18 cellular contexts compared by ENCODE assay signal in the genomic region with DNA sequence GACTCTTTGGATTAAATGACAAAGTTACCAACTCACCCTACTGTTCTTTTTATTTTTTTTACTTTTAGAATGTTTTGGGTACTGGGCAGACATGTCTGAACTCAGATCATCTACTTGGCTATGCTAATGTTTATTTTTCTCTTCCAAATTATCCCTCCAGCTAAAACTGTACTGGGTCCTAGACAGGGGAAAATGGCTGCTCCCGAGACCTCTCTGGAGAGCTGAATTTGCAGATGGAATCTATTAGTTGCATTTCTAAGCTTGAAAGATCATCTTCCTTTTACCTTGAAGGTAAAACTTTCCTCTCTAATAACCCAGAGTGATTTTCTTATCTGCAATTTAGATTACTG.
DNase-seq lines count a peak whose midpoint lies in the region; ATAC-seq, FAIRE-seq and TF ChIP-seq lines count a peak whose summit lies in the region.
"Had no signal": no experiment of that assay in that cellular context is flagged by ENCODE, and none has a peak within 500 bp of the region (broad histone marks: within the 10 kb centered on the region; RNA-seq: fewer than 3 reads in every experiment).

No MANE protein-coding gene starts in this region.

- no peak overlapping the region for H3K9ac ChIP-seq in SK-N-SH
- no peak overlapping the region for H3K9ac ChIP-seq in adipocyte (ENCODE audit: low read length)
- peak overlapping the region; percentile 17; the same call in 1 of the 2 replicates for H3K9ac ChIP-seq in iPS-20b (ENCODE audit: low read depth, low read length)
- H3K9ac ChIP-seq: BLaER1, GM23248 had no signal

- H3K36me3 ChIP-seq in SK-N-SH (replicated peaks in 1 of 2; ENCODE audit: control insufficient read depth in 1 of 2, insufficient read depth in 2 of 2, low read length in 1 of 2) (no peaks in the 10 kb centered on the region), adipocyte (ENCODE audit: control insufficient read depth, insufficient read depth, low read length, severe bottlenecking) (no peaks in the 10 kb centered on the region), iPS-20b (ENCODE audit: insufficient read depth, low read depth, low read length) (no peaks in the 10 kb centered on the region), vagina (no peaks in the 10 kb centered on the region)
- H3K36me3 ChIP-seq: BLaER1 had no signal

- POLR2A ChIA-PET in SK-N-SH (lab: Yijun Ruan, JAX) = no interaction called here

- H3K4me3 ChIP-seq in SK-N-SH (ENCODE audit: low read depth in 2 of 2, low read length in 1 of 2) (no peak overlapping the region), adipocyte (ENCODE audit: low read length) (peak overlapping the region; percentile 49), iPS-20b (ENCODE audit: low read length) (no peak overlapping the region), vagina (no peak overlapping the region)
- H3K4me3 ChIP-seq: BLaER1, GM23248 had no signal

- H3K4me2 ChIP-seq in SK-N-SH = no peak overlapping the region
- H3K4me2 ChIP-seq: BLaER1 had no signal

- WGBS in SK-N-SH (ENCODE audit: low lambda C conversion rate) = 40% methylated on average over 1 of the region's 1 CpG

- H3K27ac ChIP-seq in SK-N-SH (ENCODE audit: low read depth in 2 of 2, low read length in 1 of 2) (no peak overlapping the region; a peak in 1 of 4 replicates), iPS-20b (ENCODE audit: low read length) (peak overlapping the region; percentile 35), vagina (peak overlapping the region; percentile 20)
- H3K27ac ChIP-seq: BLaER1, GM23248 had no signal

- no peaks in the 10 kb centered on the region for H4K20me1 ChIP-seq in SK-N-SH (ENCODE audit: insufficient read depth)
- H4K20me1 ChIP-seq: BLaER1 had no signal

- H3F3A ChIP-seq in SK-N-SH (replicated peaks; ENCODE audit: insufficient read depth) = no peaks in the 10 kb centered on the region

- peak; percentile 24 for DNase-seq in SK-N-SH
- no peak for DNase-seq in adipocyte (ENCODE audit: low read depth)
- no peak for DNase-seq in vagina (ENCODE audit: extremely low spot score in 2 of 2)
- no peak for DNase-seq in H54 (ENCODE audit: insufficient read length, low spot score)
- no peak for DNase-seq in activated CD8-positive, alpha-beta memory T cell treated with anti-CD3 and anti-CD28 coated beads, Interleukin-2, amount 50 U/mL, for 4 hours
- no peak for DNase-seq in NCI-H82 treated with DMSO at 0.1 percent for 48 hours (lab: John Stamatoyannopoulos, UW; ENCODE audit: unreplicated experiment)
- DNase-seq: CD8-positive, alpha-beta T cell; GF-D8; GM23248; Kasumi-1; NCI-H1105 treated with DMSO at 0.1 percent for 48 hours; NCI-H187; NCI-H226; NCI-H526 treated with DMSO at 0.1 percent for 48 hours had no signal

- no peak for TF ChIP-seq EP300 in SK-N-SH (IDR thresholded peaks at IDR 0.05; ENCODE audit: borderline replicate concordance in 1 of 2, low read depth in 1 of 2, low read length in 1 of 2)

- no peak overlapping the region for H2AFZ ChIP-seq in SK-N-SH (ENCODE audit: low read depth)
- H2AFZ ChIP-seq: GM23248 had no signal

- TF ChIP-seq CTCF in SK-N-SH (IDR thresholded peaks at IDR 0.05) (no peak), vagina (IDR thresholded peaks at IDR 0.05) (no peak)

- ATAC-seq in SK-N-SH treated with all-trans-retinoic acid at 6 μM for 48 hours = no peak
- ATAC-seq: CD8-positive, alpha-beta T cell had no signal

- H3K27me3 ChIP-seq in SK-N-SH (ENCODE audit: insufficient read depth) = no peaks in the 10 kb centered on the region
- H3K27me3 ChIP-seq in adipocyte (replicated peaks; ENCODE audit: control insufficient read depth, insufficient read depth, low read length) = no peaks in the 10 kb centered on the region
- peaks cover 14% of the 10 kb centered on the region; the same call in 1 of the 2 replicates for H3K27me3 ChIP-seq in iPS-20b (ENCODE audit: insufficient read depth, low read length)
- no peaks in the 10 kb centered on the region for H3K27me3 ChIP-seq in vagina
- H3K27me3 ChIP-seq: BLaER1 had no signal

- H3K4me1 ChIP-seq in SK-N-SH (ENCODE audit: control insufficient read depth in 1 of 2, insufficient read depth in 2 of 2, low read depth in 1 of 2, low read length in 1 of 2) (peaks cover 0 to 4% of the 10 kb centered on the region in 2 experiments; a peak in 2 of 4 replicates), adipocyte (ENCODE audit: control insufficient read depth, insufficient read depth, low read length) (peaks cover 16% of the 10 kb centered on the region), iPS-20b (ENCODE audit: insufficient read depth, low read length) (peaks cover 49% of the 10 kb centered on the region), vagina (peaks cover 9% of the 10 kb centered on the region)
- H3K4me1 ChIP-seq: BLaER1 had no signal

- intact Hi-C loops in vagina (cut with DNase I) = no loop called here

- CTCF ChIA-PET in SK-N-SH (lab: Yijun Ruan, JAX) = interaction anchor here (0.6 kb wide), 1 partner anchor 140 kb away, joined by 3 read pairs; no protein-coding TSS in a partner anchor

- TF ChIP-seq POLR2A in vagina (IDR thresholded peaks at IDR 0.05) = no peak
- no peak for TF ChIP-seq POLR2A in H54 (IDR thresholded peaks at IDR 0.05; ENCODE audit: low read depth, low read length)

- no peaks in the 10 kb centered on the region for H3K9me2 ChIP-seq in SK-N-SH

- H3K9me3 ChIP-seq in SK-N-SH = no peaks in the 10 kb centered on the region
- no peaks in the 10 kb centered on the region for H3K9me3 ChIP-seq in adipocyte (ENCODE audit: control insufficient read depth, low read length)
- H3K9me3 ChIP-seq in iPS-20b (ENCODE audit: insufficient read depth, low read depth, low read length) = no peaks in the 10 kb centered on the region
- no peaks in the 10 kb centered on the region for H3K9me3 ChIP-seq in vagina
- H3K9me3 ChIP-seq: BLaER1 had no signal

- TF ChIP-seq RAD21 in SK-N-SH (IDR thresholded peaks at IDR 0.05; ENCODE audit: low read length) = no peak

- no peaks in the 10 kb centered on the region for H3K79me2 ChIP-seq in SK-N-SH (ENCODE audit: insufficient read depth)

- FAIRE-seq in H54 (lab: Jason Lieb, UNC) = no peak
- FAIRE-seq: GM12892 had no signal

TF ChIP-seq in SK-N-SH, 30 proteins besides CTCF, POLR2A, EP300 and RAD21:
- TF ChIP-seq, protein P1, sequence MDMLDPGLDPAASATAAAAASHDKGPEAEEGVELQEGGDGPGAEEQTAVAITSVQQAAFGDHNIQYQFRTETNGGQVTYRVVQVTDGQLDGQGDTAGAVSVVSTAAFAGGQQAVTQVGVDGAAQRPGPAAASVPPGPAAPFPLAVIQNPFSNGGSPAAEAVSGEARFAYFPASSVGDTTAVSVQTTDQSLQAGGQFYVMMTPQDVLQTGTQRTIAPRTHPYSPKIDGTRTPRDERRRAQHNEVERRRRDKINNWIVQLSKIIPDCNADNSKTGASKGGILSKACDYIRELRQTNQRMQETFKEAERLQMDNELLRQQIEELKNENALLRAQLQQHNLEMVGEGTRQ (IDR thresholded peaks at IDR 0.05; ENCODE audit: borderline replicate concordance, low read depth, low read length) = no peak
- 0 out of 2 replicates have a peak, but pooled peaks have one; percentile 26 for TF ChIP-seq GATA2 (CRISPR knock-in tag; IDR thresholded peaks at IDR 0.05)

TF ChIP-seq in SK-N-SH treated with all-trans-retinoic acid at 6 μM for 48 hours, 23 proteins besides CTCF, POLR2A, EP300 and RAD21 (continues in another document):
- TF ChIP-seq SNAI2 (CRISPR knock-in tag; IDR thresholded peaks at IDR 0.05) (no peak), ZFP3 (CRISPR knock-in tag; IDR thresholded peaks at IDR 0.05) (no peak), ZFP30 (CRISPR knock-in tag; IDR thresholded peaks at IDR 0.05) (no peak), OSR1 (CRISPR knock-in tag; IDR thresholded peaks at IDR 0.05) (no peak), ISL1 (CRISPR knock-in tag; IDR thresholded peaks at IDR 0.05) (no peak), ZNF565 (CRISPR knock-in tag; conservative IDR thresholded peaks at IDR 0.05; ENCODE audit: low read depth) (no peak), RARB (CRISPR knock-in tag; IDR thresholded peaks at IDR 0.05) (no peak), CSDC2 (CRISPR knock-in tag; IDR thresholded peaks at IDR 0.05) (no peak), ZNF8 (CRISPR knock-in tag; IDR thresholded peaks at IDR 0.05) (no peak), TCF4 (CRISPR knock-in tag; IDR thresholded peaks at IDR 0.05; ENCODE audit: borderline replicate concordance) (no peak)
- TF ChIP-seq, protein P2, sequence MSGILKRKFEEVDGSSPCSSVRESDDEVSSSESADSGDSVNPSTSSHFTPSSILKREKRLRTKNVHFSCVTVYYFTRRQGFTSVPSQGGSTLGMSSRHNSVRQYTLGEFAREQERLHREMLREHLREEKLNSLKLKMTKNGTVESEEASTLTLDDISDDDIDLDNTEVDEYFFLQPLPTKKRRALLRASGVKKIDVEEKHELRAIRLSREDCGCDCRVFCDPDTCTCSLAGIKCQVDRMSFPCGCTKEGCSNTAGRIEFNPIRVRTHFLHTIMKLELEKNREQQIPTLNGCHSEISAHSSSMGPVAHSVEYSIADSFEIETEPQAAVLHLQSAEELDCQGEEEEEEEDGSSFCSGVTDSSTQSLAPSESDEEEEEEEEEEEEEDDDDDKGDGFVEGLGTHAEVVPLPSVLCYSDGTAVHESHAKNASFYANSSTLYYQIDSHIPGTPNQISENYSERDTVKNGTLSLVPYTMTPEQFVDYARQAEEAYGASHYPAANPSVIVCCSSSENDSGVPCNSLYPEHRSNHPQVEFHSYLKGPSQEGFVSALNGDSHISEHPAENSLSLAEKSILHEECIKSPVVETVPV (CRISPR knock-in tag; IDR thresholded peaks at IDR 0.05) = no peak
- TF ChIP-seq, protein P3, sequence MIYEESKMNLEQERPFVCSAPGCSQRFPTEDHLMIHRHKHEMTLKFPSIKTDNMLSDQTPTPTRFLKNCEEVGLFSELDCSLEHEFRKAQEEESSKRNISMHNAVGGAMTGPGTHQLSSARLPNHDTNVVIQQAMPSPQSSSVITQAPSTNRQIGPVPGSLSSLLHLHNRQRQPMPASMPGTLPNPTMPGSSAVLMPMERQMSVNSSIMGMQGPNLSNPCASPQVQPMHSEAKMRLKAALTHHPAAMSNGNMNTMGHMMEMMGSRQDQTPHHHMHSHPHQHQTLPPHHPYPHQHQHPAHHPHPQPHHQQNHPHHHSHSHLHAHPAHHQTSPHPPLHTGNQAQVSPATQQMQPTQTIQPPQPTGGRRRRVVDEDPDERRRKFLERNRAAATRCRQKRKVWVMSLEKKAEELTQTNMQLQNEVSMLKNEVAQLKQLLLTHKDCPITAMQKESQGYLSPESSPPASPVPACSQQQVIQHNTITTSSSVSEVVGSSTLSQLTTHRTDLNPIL (CRISPR knock-in tag; IDR thresholded peaks at IDR 0.05; ENCODE audit: low read depth) = no peak

Comparison
In these comparisons a context has a peak if more than half of its experiments do, and no peak if none do; other contexts are left out.
1. H3K27ac ChIP-seq: peak in iPS-20b (single experiment) and vagina (single experiment); none in SK-N-SH (0 of 2).